In genomic region chr16:30184430-30185140, GRCh38 we compare ENCODE assay signal across 8 cellular contexts. TPM values are rescaled to one million over a fixed set of nuclear protein-coding genes. Genes with fewer than 3 reads are reported as not detected.
DNase-seq lines count a peak whose midpoint lies in the region; ATAC-seq, FAIRE-seq and TF ChIP-seq lines count a peak whose summit lies in the region.

No MANE protein-coding gene starts in this region.

- no peaks in the 10 kb centered on the region; the same call in 1 of the 2 replicates for H3K27me3 Mint-ChIP-seq in HFFc6 (ENCODE audit: insufficient read depth)

- no peak overlapping the region for H3K27ac Mint-ChIP-seq in HFFc6

- no peaks in the 10 kb centered on the region for H3K9me3 Mint-ChIP-seq in HFFc6

- H3K27me3 ChIP-seq in NT2/D1 (ENCODE audit: insufficient read depth, insufficient read length): peaks cover 13% of the 10 kb centered on the region

- peaks cover 6% of the 10 kb centered on the region for H3K36me3 ChIP-seq in NT2/D1 (ENCODE audit: insufficient read depth, insufficient read length, low read length)
- H3K36me3 ChIP-seq in kidney (ENCODE audit: control insufficient read depth in 1 of 2, insufficient read depth in 2 of 2, low read length in 2 of 2): no peaks in the 10 kb centered on the region

- H3K4me1 ChIP-seq in NT2/D1 (ENCODE audit: insufficient read depth, insufficient read length) (peaks cover 30% of the 10 kb centered on the region), kidney (ENCODE audit: control insufficient read depth in 1 of 2, insufficient read depth in 1 of 2, low read depth in 1 of 2, low read length in 2 of 2) (peaks cover 0 to 2% of the 10 kb centered on the region in 2 donors)

- TF ChIP-seq CTCF in HFFc6 (IDR thresholded peaks at IDR 0.05) (no peak), kidney (IDR thresholded peaks at IDR 0.05; ENCODE audit: borderline replicate concordance, extremely low read depth, insufficient read depth) (no peak)

- FAIRE-seq in kidney (lab: Jason Lieb, UNC): no peak

- DNase-seq in CD1c-positive myeloid dendritic cell (ENCODE audit: extremely low spot score): peak; percentile 65
- DNase-seq in HFFc6: no peak
- no peak for DNase-seq in NT2/D1 (ENCODE audit: low read depth, low spot score)
- DNase-seq in activated effector memory CD4-positive, alpha-beta T cell treated with anti-CD3 and anti-CD28 coated beads, Interleukin-2, amount 50 U/mL, for 16 hours: peak; percentile 79
- DNase-seq in kidney: peak; percentile 73
- DNase-seq in stimulated activated CD8-positive, alpha-beta memory T cell treated with anti-CD3 and anti-CD28 coated beads, Interleukin-12 subunit alpha, Interleukin-12 subunit beta, amount 100 ng/mL, for 4 hours (ENCODE audit: low read depth): peak; percentile 10
- no peak for DNase-seq in NOMO-1 treated with DMSO at 0.1 percent for 48 hours (lab: John Stamatoyannopoulos, UW; ENCODE audit: unreplicated experiment)

- intact Hi-C loops in kidney (cut with DNase I): no loop called here

- no peaks in the 10 kb centered on the region for H3K36me3 Mint-ChIP-seq in HFFc6 (ENCODE audit: low read depth)

- ATAC-seq in HG02571 (IDR thresholded peaks at IDR 0.05; ENCODE audit: unreplicated experiment): no peak

- peak overlapping the region; percentile 53 for H3K4me3 ChIP-seq in NT2/D1 (ENCODE audit: insufficient read length, low read depth)
- H3K4me3 ChIP-seq in kidney (ENCODE audit: low read length in 2 of 2): peak overlapping the region in 1 of 2 donors; percentile 9

- no peaks in the 10 kb centered on the region for H3K4me1 Mint-ChIP-seq in HFFc6 (ENCODE audit: low read depth)

- H3K9me3 ChIP-seq in NT2/D1 (ENCODE audit: insufficient read depth, low read length) (no peaks in the 10 kb centered on the region), kidney (ENCODE audit: control insufficient read depth in 1 of 2, low read length in 2 of 2) (no peaks in the 10 kb centered on the region)

- H3K4me3 Mint-ChIP-seq in HFFc6: peak overlapping the region; percentile 70

- H3K9ac ChIP-seq in NT2/D1 (ENCODE audit: insufficient read length, low read depth): peak overlapping the region; percentile 63
- no peak overlapping the region for H3K9ac ChIP-seq in kidney (ENCODE audit: low read length in 2 of 2)

- no peak overlapping the region for H3K27ac ChIP-seq in kidney (ENCODE audit: low read depth in 2 of 2, low read length in 2 of 2)

RNA-seq across cellular contexts. Expression of gene CORO1A, which starts 1.2 kb away (rescaled TPM):
- 1 to 10 TPM; 2.9 to 4.2 (median 3.7) TPM for total RNA-seq in HFFc6 (2021; fragmentation: NEBNext Ultra II Directional; extraction: Animal tissue kit (Norgen Biotek cat#: 25700))
- 69.3 TPM for total RNA-seq in kidney
- polyA plus RNA-seq in kidney (ENCODE audit: insufficient read depth, low read depth, low replicate concordance): 8.0 TPM

RNA-seq across cellular contexts. Expression of gene BOLA2B, which starts 8.9 kb away (rescaled TPM):
- 100 to 1,000 TPM; 113 to 142 (median 131) TPM for total RNA-seq in HFFc6 (2021; fragmentation: NEBNext Ultra II Directional; extraction: Animal tissue kit (Norgen Biotek cat#: 25700))
- total RNA-seq in kidney: 77.6 TPM
- 177 TPM for polyA plus RNA-seq in kidney (ENCODE audit: insufficient read depth, low read depth, low replicate concordance)

RNA-seq across cellular contexts. Expression of gene SLX1A, which starts 9.1 kb away (rescaled TPM):
- 10 to 100 TPM; 13.2 to 23.3 (median 20.7) TPM for total RNA-seq in HFFc6 (2021; fragmentation: NEBNext Ultra II Directional; extraction: Animal tissue kit (Norgen Biotek cat#: 25700))
- 51.3 TPM for total RNA-seq in kidney
- polyA plus RNA-seq in kidney (ENCODE audit: insufficient read depth, low read depth, low replicate concordance): 35.4 TPM

RNA-seq across cellular contexts. Expression of gene SULT1A3, which starts 14.5 kb away (rescaled TPM):
- total RNA-seq in HFFc6 (2021; fragmentation: NEBNext Ultra II Directional; extraction: Animal tissue kit (Norgen Biotek cat#: 25700)): 1 to 10 TPM; 3.4 to 8.9 (median 4.1) TPM
- 19.8 TPM for total RNA-seq in kidney
- polyA plus RNA-seq in kidney (ENCODE audit: insufficient read depth, low read depth, low replicate concordance): 31.3 TPM

Comparison
In these comparisons a context has a peak if more than half of its experiments do, and no peak if none do; other contexts are left out.
1. DNase-seq: peak in CD1c-positive myeloid dendritic cell (single experiment), activated effector memory CD4-positive, alpha-beta T cell treated with anti-CD3 and anti-CD28 coated beads, Interleukin-2, amount 50 U/mL, for 16 hours (single experiment), kidney (single experiment) and stimulated activated CD8-positive, alpha-beta memory T cell treated with anti-CD3 and anti-CD28 coated beads, Interleukin-12 subunit alpha, Interleukin-12 subunit beta, amount 100 ng/mL, for 4 hours (single experiment); none in HFFc6 (single experiment), NT2/D1 (single experiment) and NOMO-1 treated with DMSO at 0.1 percent for 48 hours (single experiment).
2. RNA of gene CORO1A, which starts 1.2 kb away (total RNA-seq): 69.3 TPM in kidney (single experiment); 2.9 to 4.2 TPM in HFFc6; every median in the first group is over 10 times any median in the second.